ENCODE assay signal across 8 cellular contexts in the genomic region with DNA sequence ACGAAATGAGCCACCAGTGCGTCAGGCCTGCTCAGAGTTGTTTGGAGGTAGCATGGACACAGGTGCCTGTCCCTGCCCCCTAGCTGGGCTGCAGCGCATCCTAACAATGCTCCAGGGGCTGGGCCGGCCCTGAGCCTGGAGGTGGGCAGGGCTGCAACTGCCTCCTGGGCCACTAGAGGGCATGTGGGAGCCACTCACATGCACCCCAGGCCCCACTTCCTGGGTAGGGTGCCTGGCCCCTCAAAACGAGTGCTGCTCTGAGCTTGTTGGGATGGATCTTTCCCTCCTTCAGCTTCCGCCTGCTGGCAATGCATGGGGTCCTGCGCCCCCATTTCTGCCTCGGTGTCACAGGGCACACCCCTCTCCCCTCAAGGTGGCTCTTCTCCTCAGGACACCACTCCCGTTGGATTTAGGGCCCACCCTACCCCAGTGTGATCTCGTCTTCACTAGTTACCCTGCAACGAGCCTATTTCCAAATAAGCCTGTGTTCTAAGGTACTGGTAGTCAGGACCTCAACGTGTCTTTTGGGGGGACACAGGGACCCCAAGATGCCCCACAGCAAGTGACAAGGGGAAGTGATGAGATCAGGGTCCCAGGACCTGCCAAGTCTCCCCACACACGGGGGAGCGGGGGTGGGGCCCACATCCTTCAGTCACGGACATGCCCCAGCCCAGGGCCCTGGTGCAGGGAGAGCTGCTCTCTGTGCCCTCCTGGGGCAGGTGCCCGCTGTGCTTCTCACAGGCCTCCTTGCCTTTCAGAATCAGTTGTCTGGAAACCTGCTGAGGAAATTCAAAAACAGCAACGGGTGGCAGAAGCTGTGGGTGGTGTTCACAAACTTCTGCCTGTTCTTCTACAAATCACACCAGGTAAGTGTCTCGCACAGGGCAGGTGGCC.
DNase-seq lines count a peak whose midpoint lies in the region; ATAC-seq, FAIRE-seq and TF ChIP-seq lines count a peak whose summit lies in the region.

No MANE protein-coding gene starts in this region.

- DNase-seq in Caki2 (ENCODE audit: low read depth) = peak; percentile 30
- peak; percentile 40 for DNase-seq in SHP77 treated with DMSO at 0.1 percent for 48 hours (lab: John Stamatoyannopoulos, UW)
- DNase-seq in activated gamma-delta T cell (lab: John Stamatoyannopoulos, UW) = peak; percentile 46
- DNase-seq in frontal cortex (ENCODE audit: low spot score in 2 of 2) = peak; percentile 57 to 82
- DNase-seq in psoas muscle = peak; percentile 68 to 83
- peak; percentile 76 to 91 for DNase-seq in aorta

- H3K4me3 ChIP-seq in psoas muscle (no peak overlapping the region), aorta (ENCODE audit: low read length in 2 of 2) (no peak overlapping the region)

- WGBS in psoas muscle, 3 donors = 19 to 29% (median 21%) methylated on average over 18 of the region's 18 CpGs
- WGBS in aorta, 2 donors = 25 to 26% methylated on average over 18 of the region's 18 CpGs

- in situ Hi-C loops in Caki2 (cut with HindIII; ENCODE audit: low pct_unique_long_range_greater_than_20kb, low sequenced_read_pairs) = no loop called here

- no peaks in the 10 kb centered on the region for H3K9me3 ChIP-seq in psoas muscle
- H3K9me3 ChIP-seq in aorta (ENCODE audit: control insufficient read depth, low read length) = no peaks in the 10 kb centered on the region

- intact Hi-C loops in psoas muscle (cut with DNase I) = loop anchor here (2.0 to 10.0 kb wide), 6 partner anchors 132 to 399 kb away; a partner anchor contains a TSS
- intact Hi-C loops in aorta (cut with DNase I) = loop anchor here (1.0 to 10.0 kb wide), 5 partner anchors 207 to 397 kb away; a partner anchor contains a TSS

- H3K27me3 ChIP-seq in psoas muscle (ENCODE audit: insufficient read depth in 3 of 3, low read length in 2 of 3) (no peaks in the 10 kb centered on the region), aorta (ENCODE audit: control insufficient read depth in 1 of 2, insufficient read depth in 2 of 2, low read length in 1 of 2) (no peaks in the 10 kb centered on the region)

- peaks cover 14% of the 10 kb centered on the region for H3K4me1 ChIP-seq in psoas muscle
- H3K4me1 ChIP-seq in aorta (ENCODE audit: control insufficient read depth in 1 of 2, insufficient read depth in 2 of 2, low read length in 2 of 2) = no peaks in the 10 kb centered on the region

- FAIRE-seq in frontal cortex (lab: Jason Lieb, UNC) = no peak

- no peak overlapping the region for H3K27ac ChIP-seq in psoas muscle
- no peak overlapping the region for H3K27ac ChIP-seq in aorta (ENCODE audit: low read depth in 1 of 2, low read length in 2 of 2)

- H3K36me3 ChIP-seq in psoas muscle (ENCODE audit: insufficient read depth in 1 of 2, low read depth in 1 of 2) (peaks cover 0 to 30% of the 10 kb centered on the region in 2 donors), aorta (ENCODE audit: control insufficient read depth in 1 of 2, insufficient read depth in 2 of 2, low read length in 1 of 2) (no peaks in the 10 kb centered on the region)

- peak; percentile 97 for TF ChIP-seq CTCF in psoas muscle (IDR thresholded peaks at IDR 0.05)

- ATAC-seq in GM19455 (IDR thresholded peaks at IDR 0.05; ENCODE audit: unreplicated experiment) (peak; percentile 80), HG03558 (IDR thresholded peaks at IDR 0.05; ENCODE audit: extremely low read depth, unreplicated experiment) (peak; percentile 82), psoas muscle (peak; percentile 82 to 90 (median 88)), aorta (ENCODE audit: low FRiP score) (peak; percentile 87)

Comparison
In these comparisons a context has a peak if more than half of its experiments do, and no peak if none do; other contexts are left out.
1. DNase-seq: peak in every context shown above with its lines; median percentile 84 in aorta; 76 in psoas muscle; 70 in frontal cortex; 46 in activated gamma-delta T cell; 40 in SHP77 treated with DMSO at 0.1 percent for 48 hours; 30 in Caki2.